20 cellular contexts compared by ENCODE assay signal in the genomic region with DNA sequence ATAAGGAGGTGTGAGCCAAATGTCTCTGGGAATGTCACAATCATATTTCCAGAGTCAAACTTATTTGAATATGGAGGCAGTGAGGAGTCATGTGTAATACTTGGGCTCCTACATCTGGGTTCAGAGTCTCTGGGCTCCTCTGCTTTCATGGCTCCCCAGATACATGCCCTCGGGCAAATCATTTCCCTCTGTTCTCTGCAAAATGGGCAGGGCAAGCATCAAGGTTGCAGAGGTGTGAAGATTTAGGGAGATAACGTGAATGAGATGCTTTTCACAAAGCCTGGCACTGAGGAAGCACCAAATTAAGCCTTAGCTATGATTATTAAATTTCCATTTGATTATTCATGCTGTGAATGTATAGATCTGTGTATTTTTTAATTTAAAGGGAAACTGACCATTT.
DNase-seq lines count a peak whose midpoint lies in the region; ATAC-seq, FAIRE-seq and TF ChIP-seq lines count a peak whose summit lies in the region.
"Had no signal": no experiment of that assay in that cellular context is flagged by ENCODE, and none has a peak within 500 bp of the region (broad histone marks: within the 10 kb centered on the region; RNA-seq: fewer than 3 reads in every experiment).

No MANE protein-coding gene starts in this region.

- H4K91ac ChIP-seq in IMR-90 (ENCODE audit: insufficient read depth, low read depth, low read length): peak overlapping the region; percentile 60; the same call in 1 of the 2 replicates

- H2BK15ac ChIP-seq in IMR-90 (ENCODE audit: low read depth, low read length): peak overlapping the region; percentile 88; the same call in 2 of the 3 replicates
- no peak overlapping the region for H2BK15ac ChIP-seq in mesendoderm (replicated peaks; ENCODE audit: low read depth)

- no CpG with 5 or more reads among the region's 2 CpGs for WGBS in IMR-90 (ENCODE audit: extremely low coverage in 2 of 2, insufficient read length in 1 of 2), 2 experiments
- no CpG with 5 or more reads among the region's 2 CpGs for WGBS in mesendoderm (ENCODE audit: extremely low coverage, insufficient coverage, low lambda C conversion rate)

- H3K23ac ChIP-seq in IMR-90 (ENCODE audit: low read depth, low read length) (no peak overlapping the region), mesendoderm (ENCODE audit: low read length) (no peak overlapping the region)

- H2AK5ac ChIP-seq in IMR-90 (ENCODE audit: low read depth, low read length): 0 out of 2 replicates have a peak overlapping the region, but pooled peaks have one; percentile 39
- H2AK5ac ChIP-seq in mesendoderm (ENCODE audit: low read length): no peak overlapping the region

- H3K79me1 ChIP-seq in IMR-90 (ENCODE audit: low read depth in 1 of 2, low read length in 2 of 2) (no peaks in the 10 kb centered on the region), mesendoderm (ENCODE audit: low read length) (no peaks in the 10 kb centered on the region)

- H2BK20ac ChIP-seq in IMR-90 (ENCODE audit: low read depth, low read length): no peak overlapping the region

- H3K27me3 Mint-ChIP-seq in activated CD8-positive, alpha-beta T cell treated with anti-CD3 and anti-CD28 coated beads, Interleukin-2, amount 10 ng/mL, durations not matched to agents 7 days and 5 days (ENCODE audit: low read depth): no peaks in the 10 kb centered on the region

- H3K18ac ChIP-seq in IMR-90 (ENCODE audit: low read depth, low read length): peak overlapping the region; percentile 64; the same call in 1 of the 2 replicates
- H3K18ac ChIP-seq in mesendoderm (ENCODE audit: low read length): no peak overlapping the region

- no peak for TF ChIP-seq CTCF in IMR-90 (conservative IDR thresholded peaks at IDR 0.05; ENCODE audit: low read depth, low read length)

- H2AFZ ChIP-seq in IMR-90 (replicated peaks; ENCODE audit: low read length, poor library complexity): no peak overlapping the region

- H3K27me3 ChIP-seq in IMR-90 (ENCODE audit: control insufficient read depth, insufficient read depth, low read length) (no peaks in the 10 kb centered on the region), mesendoderm (ENCODE audit: insufficient read depth, low read length, poor library complexity) (no peaks in the 10 kb centered on the region)
- H3K27me3 ChIP-seq: BLaER1 treated with 17β-estradiol and CSF1 and Interleukin-3, amounts not matched to agents 10 nM and 100 nM; SJCRH30 had no signal

- H3K56ac ChIP-seq in IMR-90 (ENCODE audit: extremely low read depth, insufficient read depth, low read length) (no peak overlapping the region), mesendoderm (ENCODE audit: low read length) (no peak overlapping the region)

- DNase-seq in activated gamma-delta T cell treated with Interleukin-2 at 50 U/mL for 16 hours: peak; percentile 18
- DNase-seq in activated gamma-delta T cell (lab: John Stamatoyannopoulos, UW): no peak
- no peak for DNase-seq in IMR-90
- DNase-seq in activated CD8-positive, alpha-beta T cell treated with anti-CD3 and anti-CD28 coated beads, Interleukin-2, amount 10 ng/mL, durations not matched to agents 7 days and 5 days: no peak
- DNase-seq in mesendoderm: peak; percentile 88
- no peak for DNase-seq in H54 (ENCODE audit: insufficient read length, low spot score)
- no peak for DNase-seq in HT-29 (ENCODE audit: low spot score)
- DNase-seq: KG1, NCI-H1417, NCI-H187, NCI-H2107, NCI-H2227 treated with DMSO at 0.1 percent for 48 hours, NCI-H510A treated with DMSO at 0.1 percent for 48 hours, NCI-H774, PC-3, SJCRH30 had no signal

- intact Hi-C loops in IMR-90 (cut with micrococcal nuclease): no loop called here

- no TSS peak for BruUV-seq in IMR-90 (replicated peaks; lab: Mats Ljungman, UMichigan)

- H2BK120ac ChIP-seq in IMR-90 (ENCODE audit: low read depth, low read length) (peak overlapping the region; percentile 62; the same call in 1 of the 2 replicates), mesendoderm (ENCODE audit: low read depth, low read length) (no peak overlapping the region)

- H4K8ac ChIP-seq in IMR-90 (ENCODE audit: low read depth in 2 of 2, low read length in 2 of 2) (no peak overlapping the region), mesendoderm (ENCODE audit: low read depth, low read length) (no peak overlapping the region)

- H3K9ac ChIP-seq in IMR-90 (ENCODE audit: low read depth, low read length) (no peak overlapping the region), mesendoderm (ENCODE audit: low read length) (no peak overlapping the region)
- H3K9ac ChIP-seq: BLaER1 treated with 17β-estradiol and CSF1 and Interleukin-3, amounts not matched to agents 10 nM and 100 nM had no signal

- no peak for TF ChIP-seq RAD21 in IMR-90 (IDR thresholded peaks at IDR 0.05; ENCODE audit: low read length)

- in situ Hi-C loops in IMR-90 (cut with MboI; ENCODE audit: low sequenced_read_pairs): no loop called here

- peaks cover 5% of the 10 kb centered on the region for H3K4me1 Mint-ChIP-seq in activated CD8-positive, alpha-beta T cell treated with anti-CD3 and anti-CD28 coated beads, Interleukin-2, amount 10 ng/mL, durations not matched to agents 7 days and 5 days (ENCODE audit: low read depth)

- H3K36me3 Mint-ChIP-seq in activated CD8-positive, alpha-beta T cell treated with anti-CD3 and anti-CD28 coated beads, Interleukin-2, amount 10 ng/mL, durations not matched to agents 7 days and 5 days (ENCODE audit: low read depth): no peaks in the 10 kb centered on the region

- no peak overlapping the region for H3K14ac ChIP-seq in IMR-90 (replicated peaks; ENCODE audit: low read depth, low read length)

- CTCF ChIA-PET in IMR-90 (lab: Yijun Ruan, JAX): interaction anchor here (0.6 to 1.2 kb wide), 2 partner anchors 10 to 57 kb away, joined by 3 read pairs; no protein-coding TSS in a partner anchor
- CTCF ChIA-PET in activated CD8-positive, alpha-beta T cell treated with anti-CD3 and anti-CD28 coated beads, Interleukin-2, amount 10 ng/mL, durations not matched to agents 7 days and 5 days (lab: Charles Lee): interaction anchor here (0.7 to 2.4 kb wide), 2 partner anchors 184 to 282 kb away, joined by 3 to 6 read pairs; no protein-coding TSS in a partner anchor

- H3K9me3 Mint-ChIP-seq in activated CD8-positive, alpha-beta T cell treated with anti-CD3 and anti-CD28 coated beads, Interleukin-2, amount 10 ng/mL, durations not matched to agents 7 days and 5 days (ENCODE audit: insufficient read depth): no peaks in the 10 kb centered on the region

- dilution Hi-C loops in IMR-90 (cut with HindIII; ENCODE audit: low sequenced_read_pairs, unreplicated experiment): no loop called here

- H3K4ac ChIP-seq in IMR-90 (ENCODE audit: low read depth, low read length): no peak overlapping the region
- H3K4ac ChIP-seq in mesendoderm (ENCODE audit: low read depth, low read length): no peak overlapping the region

- H2AK9ac ChIP-seq in IMR-90 (replicated peaks; ENCODE audit: low read depth, low read length, poor library complexity): no peak overlapping the region

- H3K4me3 ChIP-seq in IMR-90 (ENCODE audit: insufficient read depth, low read depth, low read length): no peak overlapping the region
- no peak overlapping the region for H3K4me3 ChIP-seq in mesendoderm (ENCODE audit: low read length)
- H3K4me3 ChIP-seq: BLaER1 treated with 17β-estradiol and CSF1 and Interleukin-3, amounts not matched to agents 10 nM and 100 nM; SJCRH30 had no signal

- no peak for ATAC-seq in IMR-90 (ENCODE audit: low read depth)
- ATAC-seq in activated CD8-positive, alpha-beta T cell treated with anti-CD3 and anti-CD28 coated beads, Interleukin-2, amount 10 ng/mL, durations not matched to agents 7 days and 5 days: peak; percentile 42
- ATAC-seq: HepG2, PC-3 had no signal

- H3K27ac ChIP-seq in IMR-90 (ENCODE audit: insufficient read depth, low read length): no peak overlapping the region
- no peak overlapping the region for H3K27ac ChIP-seq in mesendoderm (ENCODE audit: low read depth, low read length)
- H3K27ac ChIP-seq: BLaER1 treated with 17β-estradiol and CSF1 and Interleukin-3, amounts not matched to agents 10 nM and 100 nM; SJCRH30 had no signal

- no peak overlapping the region for H2BK5ac ChIP-seq in IMR-90 (ENCODE audit: low read depth, low read length, poor library complexity, severe bottlenecking)
- H2BK5ac ChIP-seq in mesendoderm (ENCODE audit: low read length): no peak overlapping the region

- H3K79me2 ChIP-seq in mesendoderm (ENCODE audit: control insufficient read depth, insufficient read depth, low read length): no peaks in the 10 kb centered on the region

- H3K36me3 ChIP-seq in IMR-90 (ENCODE audit: control insufficient read depth, insufficient read depth, low read length) (no peaks in the 10 kb centered on the region), mesendoderm (ENCODE audit: control insufficient read depth, insufficient read depth, low read length) (no peaks in the 10 kb centered on the region)
- H3K36me3 ChIP-seq: BLaER1 treated with 17β-estradiol and CSF1 and Interleukin-3, amounts not matched to agents 10 nM and 100 nM; SJCRH30 had no signal

- FAIRE-seq in H54 (lab: Jason Lieb, UNC): no peak
- FAIRE-seq: D721Med, H1, HepG2 had no signal

- peaks cover 4% of the 10 kb centered on the region; the same call in 1 of the 2 replicates for H3K9me1 ChIP-seq in IMR-90 (ENCODE audit: insufficient read depth, low read length)

- H4K5ac ChIP-seq in IMR-90 (ENCODE audit: low read depth, low read length) (no peak overlapping the region), mesendoderm (ENCODE audit: low read length) (no peak overlapping the region)

- POLR2A ChIA-PET in IMR-90 (lab: Charles Lee; ENCODE audit: unreplicated experiment): no interaction called here
- POLR2A ChIA-PET in activated CD8-positive, alpha-beta T cell treated with anti-CD3 and anti-CD28 coated beads, Interleukin-2, amount 10 ng/mL, durations not matched to agents 7 days and 5 days (lab: Charles Lee): interaction anchor here (1.1 kb wide), 2 partner anchors 17 to 19 kb away, joined by 3 to 4 read pairs; no protein-coding TSS in a partner anchor

- TF ChIP-seq POLR2A in IMR-90 (IDR thresholded peaks at IDR 0.05; ENCODE audit: low read depth, low read length): no peak
- no peak for TF ChIP-seq POLR2A in H54 (IDR thresholded peaks at IDR 0.05; ENCODE audit: low read depth, low read length)

- H3K9me3 ChIP-seq in IMR-90 (ENCODE audit: control insufficient read depth, insufficient read depth, low read length): no peaks in the 10 kb centered on the region
- H3K9me3 ChIP-seq: SJCRH30 had no signal

- no peak overlapping the region for H3K4me2 ChIP-seq in IMR-90 (ENCODE audit: low read depth, low read length)
- no peak overlapping the region for H3K4me2 ChIP-seq in mesendoderm (ENCODE audit: low read length)
- H3K4me2 ChIP-seq: BLaER1 treated with 17β-estradiol and CSF1 and Interleukin-3, amounts not matched to agents 10 nM and 100 nM had no signal

- no peak overlapping the region for H3K27ac Mint-ChIP-seq in activated CD8-positive, alpha-beta T cell treated with anti-CD3 and anti-CD28 coated beads, Interleukin-2, amount 10 ng/mL, durations not matched to agents 7 days and 5 days

- H4K20me1 ChIP-seq in IMR-90 (ENCODE audit: insufficient read depth, low read length): no peaks in the 10 kb centered on the region
- H4K20me1 ChIP-seq: BLaER1 treated with 17β-estradiol and CSF1 and Interleukin-3, amounts not matched to agents 10 nM and 100 nM had no signal

- peaks cover 2% of the 10 kb centered on the region; the same call in 1 of the 2 replicates for H3K4me1 ChIP-seq in IMR-90 (ENCODE audit: control insufficient read depth, insufficient read depth, low read length)
- H3K4me1 ChIP-seq in mesendoderm (ENCODE audit: control insufficient read depth, low read depth, low read length): peaks cover 6% of the 10 kb centered on the region
- H3K4me1 ChIP-seq: SJCRH30 had no signal

- no peak overlapping the region for H3K4me3 Mint-ChIP-seq in activated CD8-positive, alpha-beta T cell treated with anti-CD3 and anti-CD28 coated beads, Interleukin-2, amount 10 ng/mL, durations not matched to agents 7 days and 5 days

Comparison
In these comparisons a context has a peak if more than half of its experiments do, and no peak if none do; other contexts are left out.
1. DNase-seq: peak in activated gamma-delta T cell treated with Interleukin-2 at 50 U/mL for 16 hours (single experiment) and mesendoderm (single experiment); none in activated gamma-delta T cell (single experiment), IMR-90 (single experiment), activated CD8-positive, alpha-beta T cell treated with anti-CD3 and anti-CD28 coated beads, Interleukin-2, amount 10 ng/mL, durations not matched to agents 7 days and 5 days (single experiment), H54 (single experiment) and HT-29 (single experiment).